In the genomic region with DNA sequence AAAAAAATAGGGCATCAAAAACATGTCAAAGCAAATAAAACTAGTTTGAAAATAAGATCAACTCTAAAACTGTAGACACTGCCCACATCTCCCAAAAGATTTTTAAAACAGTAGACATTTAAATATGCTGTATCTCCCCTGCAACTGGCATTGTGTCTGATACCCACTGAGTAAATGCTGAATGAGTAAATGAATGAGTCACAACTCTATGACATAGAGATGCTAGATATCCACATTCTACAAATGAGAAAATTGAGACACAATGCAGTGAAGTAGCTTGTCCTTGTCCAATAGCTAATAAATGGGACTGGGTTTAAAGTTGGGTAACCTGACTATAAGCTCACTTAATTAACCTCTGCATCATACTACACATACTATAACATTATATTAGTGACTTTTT, we compare ENCODE assay signal across 19 cellular contexts. TPM values are rescaled to one million over a fixed set of nuclear protein-coding genes. Genes with fewer than 3 reads are reported as not detected.
DNase-seq lines count a peak whose midpoint lies in the region; ATAC-seq, FAIRE-seq and TF ChIP-seq lines count a peak whose summit lies in the region.
"Had no signal": no experiment of that assay in that cellular context is flagged by ENCODE, and none has a peak within 500 bp of the region (broad histone marks: within the 10 kb centered on the region; RNA-seq: fewer than 3 reads in every experiment).

No MANE protein-coding gene starts in this region.

- H3K9me3 ChIP-seq in GM12878 (replicated peaks; ENCODE audit: control insufficient read depth, insufficient read depth, low read length), result no peaks in the 10 kb centered on the region
- H3K9me3 ChIP-seq in mesenchymal stem cell (ENCODE audit: control insufficient read depth, low read length), result no peaks in the 10 kb centered on the region
- H3K9me3 ChIP-seq in pancreas, result no peaks in the 10 kb centered on the region
- H3K9me3 ChIP-seq: BLaER1, heart left ventricle, SJSA1, tibial nerve had no signal

- H2BK120ac ChIP-seq in mesenchymal stem cell (ENCODE audit: low read depth, low read length), result no peak overlapping the region

- no TSS peak for BruUV-seq in GM12878 (replicated peaks; lab: Mats Ljungman, UMichigan)

- SMC1A ChIA-PET in GM12878 (lab: Charles Lee; ENCODE audit: uncharacterized antibody, unreplicated experiment), result interaction anchor here (0.5 kb wide), 1 partner anchor 931 kb away, joined by 3 read pairs; no protein-coding TSS in a partner anchor

- H3K79me2 ChIP-seq in GM12878 (ENCODE audit: control insufficient read depth, insufficient read depth, low read length), result no peaks in the 10 kb centered on the region

- H3K36me3 ChIP-seq in GM12878 (ENCODE audit: control insufficient read depth in 2 of 2, insufficient read depth in 2 of 2, low read length in 1 of 2), result no peaks in the 10 kb centered on the region
- no peaks in the 10 kb centered on the region for H3K36me3 ChIP-seq in mesenchymal stem cell (ENCODE audit: control insufficient read depth in 1 of 2, insufficient read depth in 2 of 2, low read depth in 1 of 2, low read length in 2 of 2)
- H3K36me3 ChIP-seq in pancreas, result no peaks in the 10 kb centered on the region
- H3K36me3 ChIP-seq: BLaER1, heart left ventricle, SJSA1, tibial nerve had no signal

- no peaks in the 10 kb centered on the region for H4K20me1 ChIP-seq in GM12878 (ENCODE audit: control insufficient read depth, insufficient read depth)
- H4K20me1 ChIP-seq: BLaER1 had no signal

- H2BK12ac ChIP-seq in mesenchymal stem cell (ENCODE audit: low read length in 2 of 2), result no peak overlapping the region

- no peak overlapping the region for H3K27ac ChIP-seq in GM12878 (ENCODE audit: control insufficient read depth, insufficient read depth)
- H3K27ac ChIP-seq in mesenchymal stem cell (ENCODE audit: low read length, poor library complexity, severe bottlenecking), result no peak overlapping the region
- no peak overlapping the region for H3K27ac ChIP-seq in pancreas
- H3K27ac ChIP-seq: BLaER1, heart left ventricle, SJSA1, tibial nerve had no signal

- no peak overlapping the region for H4K8ac ChIP-seq in mesenchymal stem cell (ENCODE audit: low read length)

- DNase-seq in GM04503 (ENCODE audit: low read depth), result peak; percentile 11
- peak; percentile 13 for DNase-seq in NCI-H460 (ENCODE audit: extremely low read depth, low read depth)
- no peak for DNase-seq in GM12878 (ENCODE audit: low read depth, low spot score)
- peak; percentile 14 for DNase-seq in mesenchymal stem cell
- no peak for DNase-seq in pancreas
- no peak for DNase-seq in globus pallidus (ENCODE audit: low spot score)
- no peak for DNase-seq in cardiac septum (ENCODE audit: low spot score)
- no peak for DNase-seq in NCI-H2081 (lab: John Stamatoyannopoulos, UW)
- DNase-seq: dermis blood vessel endothelial cell; heart left ventricle; NCI-H187 treated with DMSO at 0.1 percent for 48 hours; NCI-H524; stimulated activated CD4-positive, alpha-beta T cell treated with anti-CD3 and anti-CD28 coated beads, Interleukin-12 subunit alpha, Interleukin-12 subunit beta, amount 100 ng/mL, for 4 hours; T-helper 9 cell had no signal

- H2BK15ac ChIP-seq in mesenchymal stem cell (ENCODE audit: low read depth, poor library complexity, severe bottlenecking), result no peak overlapping the region

- no peak for TF ChIP-seq POLR2A in GM12878 (IDR thresholded peaks at IDR 0.05; ENCODE audit: low read depth, low read length)

- FAIRE-seq in GM12878 (lab: Jason Lieb, UNC) (no peak), pancreas (lab: Jason Lieb, UNC) (no peak)

- TF ChIP-seq EP300 in GM12878 (IDR thresholded peaks at IDR 0.05; ENCODE audit: borderline replicate concordance in 1 of 2, control insufficient read depth in 1 of 2, low read depth in 2 of 2, low read length in 2 of 2), result no peak

- H3K4me3 ChIP-seq in GM12878 (no peak overlapping the region), mesenchymal stem cell (ENCODE audit: insufficient read depth in 1 of 2, low read depth in 1 of 2, low read length in 2 of 2) (no peak overlapping the region), pancreas (no peak overlapping the region)
- H3K4me3 ChIP-seq: BLaER1, heart left ventricle, SJSA1, tibial nerve had no signal

- TF ChIP-seq RAD21 in GM12878 (IDR thresholded peaks at IDR 0.05; ENCODE audit: insufficient read depth, low read depth, low read length), result no peak

- H3K23ac ChIP-seq in mesenchymal stem cell (ENCODE audit: low read length in 2 of 2), result no peak overlapping the region

- H2AK5ac ChIP-seq in mesenchymal stem cell (ENCODE audit: low read length, severe bottlenecking), result no peak overlapping the region

- POLR2A ChIA-PET in GM12878 (lab: Charles Lee), result no interaction called here

- no peak overlapping the region for H4K91ac ChIP-seq in mesenchymal stem cell (ENCODE audit: low read length)

- H3K4me1 ChIP-seq in GM12878 (ENCODE audit: control insufficient read depth, insufficient read depth, low read length) (peaks cover 5% of the 10 kb centered on the region; the same call in 1 of the 2 replicates), mesenchymal stem cell (ENCODE audit: control insufficient read depth, insufficient read depth, low read depth, low read length) (no peaks in the 10 kb centered on the region), pancreas (no peaks in the 10 kb centered on the region)
- H3K4me1 ChIP-seq: BLaER1, heart left ventricle, tibial nerve had no signal

- intact Hi-C loops in GM12878 (cut with micrococcal nuclease; ENCODE audit: unreplicated experiment), result no loop called here
- intact Hi-C loops in pancreas (cut with DNase I), result no loop called here
- intact Hi-C loops in cardiac septum (cut with DNase I), result no loop called here

- no peaks in the 10 kb centered on the region for H3K27me3 ChIP-seq in GM12878 (replicated peaks in 1 of 2; ENCODE audit: control insufficient read depth in 2 of 2, insufficient read depth in 2 of 2, low read length in 1 of 2)
- H3K27me3 ChIP-seq in mesenchymal stem cell (ENCODE audit: control insufficient read depth in 1 of 2, insufficient read depth in 1 of 2, low read length in 2 of 2), result no peaks in the 10 kb centered on the region
- H3K27me3 ChIP-seq in pancreas, result no peaks in the 10 kb centered on the region
- H3K27me3 ChIP-seq: BLaER1, SJSA1, tibial nerve had no signal

- no peak for TF ChIP-seq CTCF in GM12878 (IDR thresholded peaks at IDR 0.05 in 2 of 3, conservative IDR thresholded peaks at IDR 0.05 in 1 of 3; ENCODE audit: control insufficient read depth in 2 of 3, extremely low read depth in 1 of 3, insufficient read depth in 1 of 3, low read depth in 3 of 3, low read length in 3 of 3)
- TF ChIP-seq CTCF in pancreas (IDR thresholded peaks at IDR 0.05), result no peak

- no peak overlapping the region for H3K9ac ChIP-seq in GM12878 (ENCODE audit: control insufficient read depth, insufficient read depth, low read length)
- H3K9ac ChIP-seq in mesenchymal stem cell (ENCODE audit: low read length), result no peak overlapping the region
- H3K9ac ChIP-seq: BLaER1 had no signal

- no peaks in the 10 kb centered on the region for H3K79me1 ChIP-seq in mesenchymal stem cell (replicated peaks; ENCODE audit: low read length, poor library complexity, severe bottlenecking)

- H2AFZ ChIP-seq in GM12878 (ENCODE audit: control insufficient read depth, low read depth, low read length) (no peak overlapping the region), mesenchymal stem cell (ENCODE audit: low read depth, low read length) (no peak overlapping the region)

- no peak overlapping the region for H2BK5ac ChIP-seq in mesenchymal stem cell (ENCODE audit: low read depth, low read length, poor library complexity, severe bottlenecking)

- no peak overlapping the region for H3K14ac ChIP-seq in mesenchymal stem cell (ENCODE audit: low read length in 2 of 2)

- peak; percentile 49 for ATAC-seq in GM12878
- no peak for ATAC-seq in pancreas
- ATAC-seq: heart left ventricle; natural killer cell treated with Interleukin-12 subunit alpha and Interleukin-12 subunit beta and Interleukin-15 and Interleukin-18, amount 100 ng/mL, for 72 hours; stimulated activated memory B cell treated with anti-CD40 and anti-IgM and Interleukin-4, amounts not matched to agents 10 μg/mL and 1 μg/mL and 100 μg/mL, for 72 hours had no signal

- in situ Hi-C loops in GM12878 (cut with MboI), result no loop called here

- CTCF ChIA-PET in GM12878 (lab: Yijun Ruan, JAX), result no interaction called here

- no peak overlapping the region for H3K4me2 ChIP-seq in GM12878 (ENCODE audit: control insufficient read depth, insufficient read depth)
- no peak overlapping the region for H3K4me2 ChIP-seq in mesenchymal stem cell (ENCODE audit: low read length, poor library complexity, severe bottlenecking)
- H3K4me2 ChIP-seq: BLaER1 had no signal

- H3K18ac ChIP-seq in mesenchymal stem cell (ENCODE audit: low read depth in 1 of 2, low read length in 2 of 2), result no peak overlapping the region

- RAD21 ChIA-PET in GM12878 (lab: Charles Lee; ENCODE audit: unreplicated experiment), result no interaction called here

- no peak overlapping the region for H3K4ac ChIP-seq in mesenchymal stem cell (ENCODE audit: low read depth in 1 of 2, low read length in 2 of 2)

RNA-seq across cellular contexts. Expression of a gene that starts 14.0 kb away (rescaled TPM):
- 63.7 and 69.9 TPM in 2 replicates for total RNA-seq in NCI-H460 (2014; rRNA removed; shearing (Covaris generic))
- 16.9 and 20.5 TPM in 2 replicates for polyA plus RNA-seq in NCI-H460 (2014; cell fraction: nucleus; rRNA removed)
- 0.19 TPM in 1 of 2 replicates, not detected in the other for total RNA-seq in GM12878 (2013; cell fraction: nucleolus; rRNA removed)
- total RNA-seq in GM12878 (2014; rRNA removed) (under 0.01 and 0.06 TPM in 2 replicates), GM12878 (2014; rRNA removed; fragmentation: Illumina TruSeq; extraction: Trizol) (0.04 and 0.09 TPM in 2 replicates), GM12878 (2021) (0.36 and 0.61 TPM in 2 replicates), pancreas (10 to 100 TPM in 3 of 6 donors, 1 to 10 TPM in 3; 2.4 to 16.8 (median 9.7) TPM), cardiac septum (217 TPM)
- 0.09 TPM for polyA plus RNA-seq in GM12878 (2011; ENCODE audit: low read depth)
- polyA plus RNA-seq in GM12878 (2011; rRNA removed) (not detected in 2 replicates), GM12878 (2014; fragmentation: Illumina TruSeq; extraction: Trizol) (0.06 and 0.08 TPM in 2 replicates), GM12878 (2014; fragmentation: Nextera tagmentation; extraction: Ambion mirVana) (under 1 TPM; 0.02 to 0.16 TPM), GM12878 (2014; rRNA removed) (0.03 and 0.05 TPM in 2 replicates), GM12878 (2016; fragmentation: Nextera tagmentation; extraction: Ambion mirVana) (under 1 TPM; 0.62 to 0.81 TPM), pancreas (1 to 10 TPM; 2.7 to 5.5 TPM)
- not detected in 2 replicates for polyA plus RNA-seq in GM12878 (2011; cell fraction: cytosol; rRNA removed)
- polyA plus RNA-seq in GM12878 (2011; cell fraction: nucleus; rRNA removed), result 0.01 TPM in 1 of 2 replicates, not detected in the other
- 0.09 and 0.20 TPM in 2 replicates for polyA plus RNA-seq in GM12878 (2012)
- not detected in 2 replicates for polyA minus RNA-seq in GM12878 (2011; rRNA and poly(A)+ RNA removed)
- polyA minus RNA-seq in GM12878 (2011; cell fraction: cytosol; rRNA and poly(A)+ RNA removed), result not detected in 2 replicates
- polyA minus RNA-seq in GM12878 (2011; cell fraction: nucleus; rRNA and poly(A)+ RNA removed), result not detected in 2 replicates
- 39.4 TPM for polyA plus RNA-seq in mesenchymal stem cell (2013, experiment 1 of 2)
- polyA plus RNA-seq in mesenchymal stem cell (2013, experiment 2 of 2), result 35.3 TPM

Comparison
In these comparisons a context has a peak if more than half of its experiments do, and no peak if none do; other contexts are left out.
1. DNase-seq: peak in GM04503 (single experiment), NCI-H460 (single experiment) and mesenchymal stem cell (single experiment); none in GM12878 (single experiment), pancreas (0 of 6), globus pallidus (single experiment), cardiac septum (single experiment) and NCI-H2081 (0 of 2).